1 cellular context compared by ENCODE assay signal in the genomic region with DNA sequence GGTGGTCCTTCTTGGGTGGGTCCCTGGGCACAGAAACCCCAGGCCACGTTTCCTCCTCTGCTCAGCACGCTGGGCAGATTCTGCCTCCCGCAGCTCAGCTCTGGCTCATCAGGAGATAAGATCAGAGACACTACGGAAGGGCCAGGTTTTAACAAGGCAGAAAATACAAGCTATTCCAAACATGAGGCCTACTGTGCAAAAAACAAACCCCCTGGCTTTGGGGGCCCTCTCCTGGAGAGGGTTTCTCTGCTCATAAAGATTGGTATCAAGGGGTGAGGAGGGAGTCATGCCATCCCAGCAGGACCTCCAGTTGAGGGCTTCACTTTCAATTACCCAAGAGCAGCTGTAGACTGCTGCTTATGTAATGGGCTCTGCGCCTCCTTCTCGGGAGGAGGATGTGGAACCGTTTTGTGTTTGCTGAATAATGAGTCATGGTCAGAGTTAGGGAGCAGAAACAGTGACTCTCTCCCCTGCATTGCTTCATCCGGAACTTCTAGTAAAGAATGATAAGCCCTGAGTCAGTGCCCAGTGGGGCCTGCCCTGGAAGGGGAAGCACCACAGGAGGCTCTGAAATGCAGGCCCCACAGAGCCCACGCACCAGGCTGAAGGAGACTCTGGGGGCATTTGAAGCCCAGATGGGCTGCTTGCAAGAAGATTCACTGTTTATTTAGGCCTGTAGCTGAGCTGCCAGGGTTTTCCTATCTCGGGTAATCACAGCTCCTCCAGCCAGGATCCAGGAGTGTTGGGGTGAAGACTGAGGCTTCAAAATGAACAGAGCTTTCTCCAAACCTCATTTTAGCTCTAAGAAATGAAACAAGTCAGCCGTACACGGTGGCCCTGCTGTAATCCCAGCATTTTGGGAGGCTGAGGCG.
TF ChIP-seq lines count a peak whose summit lies in the region.

No MANE protein-coding gene starts in this region.

TF ChIP-seq in HEK293, 187 proteins besides CTCF, POLR2A, EP300 and RAD21 (continued from another document and continues in another):
- no peak for TF ChIP-seq ZNF48 (tag by site-specific recombination; IDR thresholded peaks at IDR 0.05)
- TF ChIP-seq, protein P1, sequence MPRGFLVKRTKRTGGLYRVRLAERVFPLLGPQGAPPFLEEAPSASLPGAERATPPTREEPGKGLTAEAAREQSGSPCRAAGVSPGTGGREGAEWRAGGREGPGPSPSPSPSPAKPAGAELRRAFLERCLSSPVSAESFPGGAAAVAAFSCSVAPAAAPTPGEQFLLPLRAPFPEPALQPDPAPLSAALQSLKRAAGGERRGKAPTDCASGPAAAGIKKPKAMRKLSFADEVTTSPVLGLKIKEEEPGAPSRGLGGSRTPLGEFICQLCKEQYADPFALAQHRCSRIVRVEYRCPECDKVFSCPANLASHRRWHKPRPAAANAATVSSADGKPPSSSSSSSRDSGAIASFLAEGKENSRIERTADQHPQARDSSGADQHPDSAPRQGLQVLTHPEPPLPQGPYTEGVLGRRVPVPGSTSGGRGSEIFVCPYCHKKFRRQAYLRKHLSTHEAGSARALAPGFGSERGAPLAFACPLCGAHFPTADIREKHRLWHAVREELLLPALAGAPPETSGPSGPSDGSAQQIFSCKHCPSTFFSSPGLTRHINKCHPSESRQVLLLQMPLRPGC (tag by site-specific recombination; IDR thresholded peaks at IDR 0.05) = peak; percentile 89
- no peak for TF ChIP-seq KLF1 (tag by site-specific recombination; IDR thresholded peaks at IDR 0.05)
- no peak for TF ChIP-seq ZNF404 (tag by site-specific recombination; IDR thresholded peaks at IDR 0.05)
- TF ChIP-seq ZNF112 (tag by site-specific recombination; IDR thresholded peaks at IDR 0.05) = no peak
- TF ChIP-seq ZNF184 (tag by site-specific recombination; IDR thresholded peaks at IDR 0.05) = peak; percentile 87
- TF ChIP-seq ZNF426 (tag by site-specific recombination; IDR thresholded peaks at IDR 0.05) = no peak; the same call in 1 of the 2 replicates
- no peak for TF ChIP-seq ZNF292 (tag by site-specific recombination; IDR thresholded peaks at IDR 0.05; ENCODE audit: borderline replicate concordance, low read depth)
- no peak for TF ChIP-seq ZNF138 (tag by site-specific recombination; IDR thresholded peaks at IDR 0.05; ENCODE audit: borderline replicate concordance)
- TF ChIP-seq, protein P2, sequence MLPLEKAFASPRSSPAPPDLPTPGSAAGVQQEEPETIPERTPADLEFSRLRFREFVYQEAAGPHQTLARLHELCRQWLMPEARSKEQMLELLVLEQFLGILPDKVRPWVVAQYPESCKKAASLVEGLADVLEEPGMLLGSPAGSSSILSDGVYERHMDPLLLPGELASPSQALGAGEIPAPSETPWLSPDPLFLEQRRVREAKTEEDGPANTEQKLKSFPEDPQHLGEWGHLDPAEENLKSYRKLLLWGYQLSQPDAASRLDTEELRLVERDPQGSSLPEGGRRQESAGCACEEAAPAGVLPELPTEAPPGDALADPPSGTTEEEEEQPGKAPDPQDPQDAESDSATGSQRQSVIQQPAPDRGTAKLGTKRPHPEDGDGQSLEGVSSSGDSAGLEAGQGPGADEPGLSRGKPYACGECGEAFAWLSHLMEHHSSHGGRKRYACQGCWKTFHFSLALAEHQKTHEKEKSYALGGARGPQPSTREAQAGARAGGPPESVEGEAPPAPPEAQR (tag by site-specific recombination; IDR thresholded peaks at IDR 0.05) = no peak
- TF ChIP-seq, protein P3, sequence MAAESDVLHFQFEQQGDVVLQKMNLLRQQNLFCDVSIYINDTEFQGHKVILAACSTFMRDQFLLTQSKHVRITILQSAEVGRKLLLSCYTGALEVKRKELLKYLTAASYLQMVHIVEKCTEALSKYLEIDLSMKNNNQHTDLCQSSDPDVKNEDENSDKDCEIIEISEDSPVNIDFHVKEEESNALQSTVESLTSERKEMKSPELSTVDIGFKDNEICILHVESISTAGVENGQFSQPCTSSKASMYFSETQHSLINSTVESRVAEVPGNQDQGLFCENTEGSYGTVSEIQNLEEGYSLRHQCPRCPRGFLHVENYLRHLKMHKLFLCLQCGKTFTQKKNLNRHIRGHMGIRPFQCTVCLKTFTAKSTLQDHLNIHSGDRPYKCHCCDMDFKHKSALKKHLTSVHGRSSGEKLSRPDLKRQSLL (tag by site-specific recombination; IDR thresholded peaks at IDR 0.05) = 0 out of 2 replicates have a peak, but pooled peaks have one; percentile 25
- TF ChIP-seq ZNF146 (tag by site-specific recombination; IDR thresholded peaks at IDR 0.05) = 0 out of 2 replicates have a peak, but pooled peaks have one; percentile 3
- TF ChIP-seq ZBTB7A (tag by site-specific recombination; IDR thresholded peaks at IDR 0.05; ENCODE audit: low read depth) = no peak
- no peak; the same call in 1 of the 2 replicates for TF ChIP-seq ZNF335 (tag by site-specific recombination; conservative IDR thresholded peaks at IDR 0.05)
- TF ChIP-seq ZSCAN30 (tag by site-specific recombination; IDR thresholded peaks at IDR 0.05) = peak; percentile 91
- TF ChIP-seq BCL11B (tag by site-specific recombination; IDR thresholded peaks at IDR 0.05; ENCODE audit: low read depth) = no peak
- TF ChIP-seq ZNF37A (tag by site-specific recombination; IDR thresholded peaks at IDR 0.05) = no peak
- no peak for TF ChIP-seq ZNF211 (tag by site-specific recombination; IDR thresholded peaks at IDR 0.05; ENCODE audit: low read depth)
- no peak for TF ChIP-seq ZNF585B (tag by site-specific recombination; IDR thresholded peaks at IDR 0.05)
- TF ChIP-seq, protein P4, sequence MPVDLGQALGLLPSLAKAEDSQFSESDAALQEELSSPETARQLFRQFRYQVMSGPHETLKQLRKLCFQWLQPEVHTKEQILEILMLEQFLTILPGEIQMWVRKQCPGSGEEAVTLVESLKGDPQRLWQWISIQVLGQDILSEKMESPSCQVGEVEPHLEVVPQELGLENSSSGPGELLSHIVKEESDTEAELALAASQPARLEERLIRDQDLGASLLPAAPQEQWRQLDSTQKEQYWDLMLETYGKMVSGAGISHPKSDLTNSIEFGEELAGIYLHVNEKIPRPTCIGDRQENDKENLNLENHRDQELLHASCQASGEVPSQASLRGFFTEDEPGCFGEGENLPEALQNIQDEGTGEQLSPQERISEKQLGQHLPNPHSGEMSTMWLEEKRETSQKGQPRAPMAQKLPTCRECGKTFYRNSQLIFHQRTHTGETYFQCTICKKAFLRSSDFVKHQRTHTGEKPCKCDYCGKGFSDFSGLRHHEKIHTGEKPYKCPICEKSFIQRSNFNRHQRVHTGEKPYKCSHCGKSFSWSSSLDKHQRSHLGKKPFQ (tag by site-specific recombination; IDR thresholded peaks at IDR 0.05) = peak; percentile 71; the same call in 1 of the 2 replicates
- no peak for TF ChIP-seq ZNF791 (tag by site-specific recombination; IDR thresholded peaks at IDR 0.05)
- TF ChIP-seq SP2 (tag by site-specific recombination; IDR thresholded peaks at IDR 0.05) = peak; percentile 38
- 0 out of 2 replicates have a peak, but pooled peaks have one; percentile 33 for TF ChIP-seq KLF7 (tag by site-specific recombination; IDR thresholded peaks at IDR 0.05; ENCODE audit: borderline replicate concordance)
- TF ChIP-seq ZNF76 (tag by site-specific recombination; IDR thresholded peaks at IDR 0.05; ENCODE audit: borderline replicate concordance, low read depth) = peak; percentile 42; the same call in 1 of the 2 replicates
- peak; percentile 99 for TF ChIP-seq ZNF600 (tag by site-specific recombination; IDR thresholded peaks at IDR 0.05)
- peak; percentile 85 for TF ChIP-seq TRIM28 (IDR thresholded peaks at IDR 0.05; ENCODE audit: borderline replicate concordance, low read length)
- no peak for TF ChIP-seq MEIS1 (CRISPR knock-in tag; IDR thresholded peaks at IDR 0.05; ENCODE audit: borderline replicate concordance)
- TF ChIP-seq REPIN1 (tag by site-specific recombination; IDR thresholded peaks at IDR 0.05; ENCODE audit: low read depth) = no peak
- TF ChIP-seq, protein P5, sequence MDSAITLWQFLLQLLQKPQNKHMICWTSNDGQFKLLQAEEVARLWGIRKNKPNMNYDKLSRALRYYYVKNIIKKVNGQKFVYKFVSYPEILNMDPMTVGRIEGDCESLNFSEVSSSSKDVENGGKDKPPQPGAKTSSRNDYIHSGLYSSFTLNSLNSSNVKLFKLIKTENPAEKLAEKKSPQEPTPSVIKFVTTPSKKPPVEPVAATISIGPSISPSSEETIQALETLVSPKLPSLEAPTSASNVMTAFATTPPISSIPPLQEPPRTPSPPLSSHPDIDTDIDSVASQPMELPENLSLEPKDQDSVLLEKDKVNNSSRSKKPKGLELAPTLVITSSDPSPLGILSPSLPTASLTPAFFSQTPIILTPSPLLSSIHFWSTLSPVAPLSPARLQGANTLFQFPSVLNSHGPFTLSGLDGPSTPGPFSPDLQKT (IDR thresholded peaks at IDR 0.05; ENCODE audit: borderline replicate concordance, low read depth, low read length) = no peak
- no peak for TF ChIP-seq ZNF670 (tag by site-specific recombination; IDR thresholded peaks at IDR 0.05; ENCODE audit: low read depth)
- no peak for TF ChIP-seq OVOL3 (tag by site-specific recombination; IDR thresholded peaks at IDR 0.05)
- TF ChIP-seq RBAK (tag by site-specific recombination; IDR thresholded peaks at IDR 0.05) = peak; percentile 55; the same call in 1 of the 2 replicates
- peak; percentile 88 for TF ChIP-seq ZBTB21 (tag by site-specific recombination; IDR thresholded peaks at IDR 0.05)
- peak; percentile 53; the same call in 1 of the 2 replicates for TF ChIP-seq ZNF610 (tag by site-specific recombination; IDR thresholded peaks at IDR 0.05; ENCODE audit: borderline replicate concordance)
- TF ChIP-seq, protein P6, sequence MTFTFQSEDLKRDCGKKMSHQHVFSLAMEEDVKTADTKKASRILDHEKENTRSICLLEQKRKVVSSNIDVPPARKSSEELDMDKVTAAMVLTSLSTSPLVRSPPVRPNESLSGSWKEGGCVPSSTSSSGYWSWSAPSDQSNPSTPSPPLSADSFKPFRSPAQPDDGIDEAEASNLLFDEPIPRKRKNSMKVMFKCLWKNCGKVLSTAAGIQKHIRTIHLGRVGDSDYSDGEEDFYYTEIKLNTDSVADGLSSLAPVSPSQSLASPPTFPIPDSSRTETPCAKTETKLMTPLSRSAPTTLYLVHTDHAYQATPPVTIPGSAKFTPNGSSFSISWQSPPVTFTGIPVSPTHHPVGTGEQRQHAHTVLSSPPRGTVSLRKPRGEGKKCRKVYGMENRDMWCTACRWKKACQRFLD (tag by site-specific recombination; IDR thresholded peaks at IDR 0.05) = no peak
- TF ChIP-seq, protein P7, sequence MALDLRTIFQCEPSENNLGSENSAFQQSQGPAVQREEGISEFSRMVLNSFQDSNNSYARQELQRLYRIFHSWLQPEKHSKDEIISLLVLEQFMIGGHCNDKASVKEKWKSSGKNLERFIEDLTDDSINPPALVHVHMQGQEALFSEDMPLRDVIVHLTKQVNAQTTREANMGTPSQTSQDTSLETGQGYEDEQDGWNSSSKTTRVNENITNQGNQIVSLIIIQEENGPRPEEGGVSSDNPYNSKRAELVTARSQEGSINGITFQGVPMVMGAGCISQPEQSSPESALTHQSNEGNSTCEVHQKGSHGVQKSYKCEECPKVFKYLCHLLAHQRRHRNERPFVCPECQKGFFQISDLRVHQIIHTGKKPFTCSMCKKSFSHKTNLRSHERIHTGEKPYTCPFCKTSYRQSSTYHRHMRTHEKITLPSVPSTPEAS (tag by site-specific recombination; IDR thresholded peaks at IDR 0.05) = no peak
- TF ChIP-seq ZNF433 (tag by site-specific recombination; IDR thresholded peaks at IDR 0.05; ENCODE audit: low read depth) = no peak
- TF ChIP-seq, protein P8, sequence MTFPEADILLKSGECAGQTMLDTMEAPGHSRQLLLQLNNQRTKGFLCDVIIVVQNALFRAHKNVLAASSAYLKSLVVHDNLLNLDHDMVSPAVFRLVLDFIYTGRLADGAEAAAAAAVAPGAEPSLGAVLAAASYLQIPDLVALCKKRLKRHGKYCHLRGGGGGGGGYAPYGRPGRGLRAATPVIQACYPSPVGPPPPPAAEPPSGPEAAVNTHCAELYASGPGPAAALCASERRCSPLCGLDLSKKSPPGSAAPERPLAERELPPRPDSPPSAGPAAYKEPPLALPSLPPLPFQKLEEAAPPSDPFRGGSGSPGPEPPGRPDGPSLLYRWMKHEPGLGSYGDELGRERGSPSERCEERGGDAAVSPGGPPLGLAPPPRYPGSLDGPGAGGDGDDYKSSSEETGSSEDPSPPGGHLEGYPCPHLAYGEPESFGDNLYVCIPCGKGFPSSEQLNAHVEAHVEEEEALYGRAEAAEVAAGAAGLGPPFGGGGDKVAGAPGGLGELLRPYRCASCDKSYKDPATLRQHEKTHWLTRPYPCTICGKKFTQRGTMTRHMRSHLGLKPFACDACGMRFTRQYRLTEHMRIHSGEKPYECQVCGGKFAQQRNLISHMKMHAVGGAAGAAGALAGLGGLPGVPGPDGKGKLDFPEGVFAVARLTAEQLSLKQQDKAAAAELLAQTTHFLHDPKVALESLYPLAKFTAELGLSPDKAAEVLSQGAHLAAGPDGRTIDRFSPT (tag by site-specific recombination; IDR thresholded peaks at IDR 0.05) = peak; percentile 72
- TF ChIP-seq ZNF473 (tag by site-specific recombination; IDR thresholded peaks at IDR 0.05) = no peak
- peak; percentile 77; the same call in 1 of the 2 replicates for TF ChIP-seq GLI2 (tag by site-specific recombination; IDR thresholded peaks at IDR 0.05; ENCODE audit: borderline replicate concordance, low read depth)
- no peak for TF ChIP-seq ZNF266 (tag by site-specific recombination; IDR thresholded peaks at IDR 0.05; ENCODE audit: low read depth)
- peak; percentile 90 for TF ChIP-seq MZF1 (tag by site-specific recombination; IDR thresholded peaks at IDR 0.05; ENCODE audit: borderline replicate concordance)
- TF ChIP-seq, protein P9, sequence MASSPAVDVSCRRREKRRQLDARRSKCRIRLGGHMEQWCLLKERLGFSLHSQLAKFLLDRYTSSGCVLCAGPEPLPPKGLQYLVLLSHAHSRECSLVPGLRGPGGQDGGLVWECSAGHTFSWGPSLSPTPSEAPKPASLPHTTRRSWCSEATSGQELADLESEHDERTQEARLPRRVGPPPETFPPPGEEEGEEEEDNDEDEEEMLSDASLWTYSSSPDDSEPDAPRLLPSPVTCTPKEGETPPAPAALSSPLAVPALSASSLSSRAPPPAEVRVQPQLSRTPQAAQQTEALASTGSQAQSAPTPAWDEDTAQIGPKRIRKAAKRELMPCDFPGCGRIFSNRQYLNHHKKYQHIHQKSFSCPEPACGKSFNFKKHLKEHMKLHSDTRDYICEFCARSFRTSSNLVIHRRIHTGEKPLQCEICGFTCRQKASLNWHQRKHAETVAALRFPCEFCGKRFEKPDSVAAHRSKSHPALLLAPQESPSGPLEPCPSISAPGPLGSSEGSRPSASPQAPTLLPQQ (tag by site-specific recombination; IDR thresholded peaks at IDR 0.05) = peak; percentile 97
- TF ChIP-seq ZNF121 (tag by site-specific recombination; IDR thresholded peaks at IDR 0.05) = no peak
- no peak for TF ChIP-seq ZNF837 (tag by site-specific recombination; IDR thresholded peaks at IDR 0.05)
- 0 out of 2 replicates have a peak, but pooled peaks have one; percentile 39 for TF ChIP-seq ZNF2 (tag by site-specific recombination; IDR thresholded peaks at IDR 0.05)
